Comparison of ENCODE assay signal across 8 cellular contexts in the genomic region with DNA sequence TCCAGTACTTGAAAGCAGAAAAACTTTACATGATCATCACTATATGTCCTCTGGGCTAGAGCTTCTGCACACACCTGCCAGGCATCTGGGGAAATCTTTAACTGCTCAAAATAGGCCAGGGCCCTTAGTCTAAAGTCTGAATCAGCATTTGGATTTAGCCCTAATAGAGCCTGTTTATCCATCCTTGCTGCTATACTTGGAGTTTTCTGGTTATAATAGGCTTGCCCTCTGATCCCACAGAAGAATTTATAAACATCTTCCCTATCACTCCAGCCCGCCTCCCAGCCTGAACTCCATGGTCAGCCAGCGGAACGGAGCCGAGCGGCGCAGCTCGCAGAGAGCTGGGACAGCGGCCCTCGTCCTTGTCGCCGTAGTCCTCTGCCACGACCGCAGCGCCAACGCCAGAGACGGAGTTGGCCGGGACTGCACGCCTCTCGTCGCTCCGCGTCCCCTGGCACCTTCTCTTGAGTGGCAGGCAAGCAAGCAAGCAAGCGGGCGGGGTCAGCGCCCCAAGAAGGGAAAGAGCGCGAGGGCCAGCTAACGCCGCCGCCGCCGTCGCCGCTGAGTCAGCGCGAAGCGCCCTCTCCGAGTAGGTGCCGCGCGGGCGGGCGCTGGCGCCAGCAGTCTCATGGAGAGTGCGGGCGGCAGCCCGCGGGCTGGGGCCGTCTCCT. TPM values are rescaled to one million over a fixed set of nuclear protein-coding genes. Genes with fewer than 3 reads are reported as not detected.
DNase-seq lines count a peak whose midpoint lies in the region; ATAC-seq and TF ChIP-seq lines count a peak whose summit lies in the region.

No MANE protein-coding gene starts in this region.

- no peak for TF ChIP-seq CTCF in left lung (IDR thresholded peaks at IDR 0.05)

- H3K27ac ChIP-seq in left lung = peak overlapping the region; percentile 46 to 67

- in situ Hi-C loops in G401 (cut with HindIII; ENCODE audit: low sequenced_read_pairs) = no loop called here

- intact Hi-C loops in left lung (cut with DNase I) = no loop called here

- ATAC-seq in left lung (peak; percentile 99), HG03354 (IDR thresholded peaks at IDR 0.05; ENCODE audit: poor library complexity, severe bottlenecking, unreplicated experiment) (no peak), HG03571 (IDR thresholded peaks at IDR 0.05; ENCODE audit: unreplicated experiment) (no peak)

- H3K4me3 ChIP-seq in left lung = peak overlapping the region; percentile 28 to 33

- peaks cover 0 to 33% of the 10 kb centered on the region in 2 donors for H3K27me3 ChIP-seq in left lung

- peaks cover 0 to 8% of the 10 kb centered on the region in 2 donors for H3K9me3 ChIP-seq in left lung

- peak; percentile 59 for DNase-seq in G401 (ENCODE audit: low spot score)
- peak; percentile 85 for DNase-seq in NCI-H2029 (lab: John Stamatoyannopoulos, UW)
- peak; percentile 31 to 35 for DNase-seq in activated CD4-positive, alpha-beta T cell treated with anti-CD3 and anti-CD28 coated beads for 4 hours
- DNase-seq in dedifferentiated amniotic fluid mesenchymal stem cell (ENCODE audit: extremely low spot score) = peak; percentile 35
- DNase-seq in left lung = peak; percentile 91 to 97
- peak; percentile 62 for DNase-seq in stimulated activated CD4-positive, alpha-beta T cell treated with anti-CD3 and anti-CD28 coated beads, Interleukin-1b, Interleukin-23, amount 100 ng/mL, for 48 hours

- H3K4me1 ChIP-seq in left lung = peaks cover 7 to 12% of the 10 kb centered on the region in 2 donors

- no peaks in the 10 kb centered on the region for H3K36me3 ChIP-seq in left lung

RNA-seq across cellular contexts. Expression of a gene that starts 25.4 kb away (rescaled TPM):
- total RNA-seq in G401 (2014; rRNA removed; shearing (Covaris generic)) = not detected in 2 replicates
- total RNA-seq in left lung = under 1 TPM in 1 of 2 donors, not detected in 1; 0.79 TPM

Comparison
In these comparisons a context has a peak if more than half of its experiments do, and no peak if none do; other contexts are left out.
1. DNase-seq: peak in every context shown above with its lines; median percentile 94 in left lung; 85 in NCI-H2029; 62 in stimulated activated CD4-positive, alpha-beta T cell treated with anti-CD3 and anti-CD28 coated beads, Interleukin-1b, Interleukin-23, amount 100 ng/mL, for 48 hours; 59 in G401; 35 in dedifferentiated amniotic fluid mesenchymal stem cell; 33 in activated CD4-positive, alpha-beta T cell treated with anti-CD3 and anti-CD28 coated beads for 4 hours.